ENCODE assay signal across 28 cellular contexts in genomic region chr1:109537450-109538178, GRCh38. TPM values are rescaled to one million over a fixed set of nuclear protein-coding genes. Genes with fewer than 3 reads are reported as not detected.
"Had no signal": no experiment of that assay in that cellular context is flagged by ENCODE, and none has a peak within 500 bp of the region (broad histone marks: within the 10 kb centered on the region; RNA-seq: fewer than 3 reads in every experiment).

No MANE protein-coding gene starts in this region.

- H3K27ac ChIP-seq: brain microvascular endothelial cell, colonic mucosa, foreskin keratinocyte, left lung, stomach, vagina had no signal

- H3K4me3 ChIP-seq: colonic mucosa, left lung, stomach, vagina had no signal

- H3K4me1 ChIP-seq: foreskin keratinocyte had no signal

- H3K9me3 ChIP-seq: colonic mucosa, left lung, stomach, vagina had no signal

- H3K36me3 Mint-ChIP-seq: activated naive CD4-positive, alpha-beta T cell treated with anti-CD3 and anti-CD28 coated beads, Interleukin-2, amount 10 ng/mL, durations not matched to agents 7 days and 5 days had no signal

- H3K9me3 Mint-ChIP-seq: activated B cell treated with CpG ODN at 0.5 μM for 24 hours; activated CD4-positive, alpha-beta memory T cell treated with anti-CD3 and anti-CD28 coated beads, Interleukin-2, amount 10 ng/mL, durations not matched to agents 7 days and 5 days; activated naive CD4-positive, alpha-beta T cell treated with anti-CD3 and anti-CD28 coated beads, Interleukin-2, amount 10 ng/mL, durations not matched to agents 7 days and 5 days; activated naive CD8-positive, alpha-beta T cell treated with anti-CD3 and anti-CD28 coated beads, Interleukin-2, amount 50 U/mL, for 24 hours; activated T-cell treated with anti-CD3 and anti-CD28 coated beads, Interleukin-2, amount 50 U/mL, for 24 hours; central memory CD8-positive, alpha-beta T cell; nephron progenitor cell; T-helper 2 cell treated with Interferon-gamma antibody and Interleukin-4, amounts not matched to agents 5 μg/mL and 100 μg/mL, for 36 hours had no signal

- H3K27me3 Mint-ChIP-seq: activated B cell treated with CpG ODN at 0.5 μM for 24 hours; activated naive CD8-positive, alpha-beta T cell treated with anti-CD3 and anti-CD28 coated beads, Interleukin-2, amount 50 U/mL, for 24 hours; activated T-cell treated with anti-CD3 and anti-CD28 coated beads, Interleukin-2, amount 50 U/mL, for 24 hours; central memory CD8-positive, alpha-beta T cell had no signal

- H3K4me3 Mint-ChIP-seq: activated B cell treated with CpG ODN at 0.5 μM for 24 hours; activated CD4-positive, alpha-beta memory T cell treated with anti-CD3 and anti-CD28 coated beads, Interleukin-2, amount 10 ng/mL, durations not matched to agents 7 days and 5 days; activated naive CD4-positive, alpha-beta T cell treated with anti-CD3 and anti-CD28 coated beads, Interleukin-2, amount 10 ng/mL, durations not matched to agents 7 days and 5 days; activated naive CD8-positive, alpha-beta T cell treated with anti-CD3 and anti-CD28 coated beads, Interleukin-2, amount 50 U/mL, for 24 hours; activated T-cell treated with anti-CD3 and anti-CD28 coated beads, Interleukin-2, amount 50 U/mL, for 24 hours; central memory CD8-positive, alpha-beta T cell; nephron progenitor cell; T-helper 2 cell treated with Interferon-gamma antibody and Interleukin-4, amounts not matched to agents 5 μg/mL and 100 μg/mL, for 36 hours had no signal

- DNase-seq: activated B cell treated with CpG ODN at 0.5 μM for 24 hours; activated CD4-positive, alpha-beta memory T cell treated with anti-CD3 and anti-CD28 coated beads, Interleukin-2, amount 10 ng/mL, durations not matched to agents 7 days and 5 days; activated CD4-positive, alpha-beta T cell treated with anti-CD3 and anti-CD28 coated beads for 48 hours; activated effector memory CD4-positive, alpha-beta T cell treated with Interleukin-2 at 50 U/mL for 16 hours; activated naive CD4-positive, alpha-beta T cell treated with anti-CD3 and anti-CD28 coated beads, Interleukin-2, amount 10 ng/mL, durations not matched to agents 7 days and 5 days; activated naive CD8-positive, alpha-beta T cell treated with anti-CD3 and anti-CD28 coated beads, Interleukin-2, amount 50 U/mL, for 24 hours; activated T-cell treated with anti-CD3 and anti-CD28 coated beads, Interleukin-2, amount 50 U/mL, for 24 hours; anterior cingulate cortex; brain microvascular endothelial cell; colonic mucosa; foreskin keratinocyte; kidney; left lung; mammary epithelial cell; nephron progenitor cell; nucleus accumbens; small intestine; stimulated activated CD4-positive, alpha-beta T cell treated with anti-CD3 and anti-CD28 coated beads, Interleukin-15, amount 100 ng/mL, for 24 hours; stimulated activated CD4-positive, alpha-beta T cell treated with anti-CD3 and anti-CD28 coated beads, Interleukin-2, amount 100 ng/mL, for 48 hours; stomach; trophoblast cell had no signal

- H3K27ac Mint-ChIP-seq: activated B cell treated with CpG ODN at 0.5 μM for 24 hours; activated CD4-positive, alpha-beta memory T cell treated with anti-CD3 and anti-CD28 coated beads, Interleukin-2, amount 10 ng/mL, durations not matched to agents 7 days and 5 days; activated naive CD4-positive, alpha-beta T cell treated with anti-CD3 and anti-CD28 coated beads, Interleukin-2, amount 10 ng/mL, durations not matched to agents 7 days and 5 days; activated naive CD8-positive, alpha-beta T cell treated with anti-CD3 and anti-CD28 coated beads, Interleukin-2, amount 50 U/mL, for 24 hours; activated T-cell treated with anti-CD3 and anti-CD28 coated beads, Interleukin-2, amount 50 U/mL, for 24 hours; nephron progenitor cell; progenitor cell of endocrine pancreas; T-helper 2 cell treated with Interferon-gamma antibody and Interleukin-4, amounts not matched to agents 5 μg/mL and 100 μg/mL, for 36 hours had no signal

- ATAC-seq: activated naive CD8-positive, alpha-beta T cell treated with anti-CD3 and anti-CD28 coated beads, Interleukin-2, amount 50 U/mL, for 24 hours; foreskin keratinocyte; left lung had no signal

- H3K36me3 ChIP-seq: brain microvascular endothelial cell, colonic mucosa, left lung, stomach, vagina had no signal

- FAIRE-seq: kidney, small intestine, TTC549 had no signal

- H3K27me3 ChIP-seq: brain microvascular endothelial cell, colonic mucosa, left lung, stomach, vagina had no signal

RNA-seq across cellular contexts. Expression of gene GPR61, which starts 2.1 kb away (rescaled TPM):
- total RNA-seq: activated B cell treated with CpG ODN at 0.5 μM for 24 hours, colonic mucosa, epithelial cell of proximal tubule, fibroblast of lung, kidney, left lung, stomach, vagina had no signal
- polyA plus RNA-seq: foreskin keratinocyte, mammary epithelial cell had no signal
